In the genomic region with DNA sequence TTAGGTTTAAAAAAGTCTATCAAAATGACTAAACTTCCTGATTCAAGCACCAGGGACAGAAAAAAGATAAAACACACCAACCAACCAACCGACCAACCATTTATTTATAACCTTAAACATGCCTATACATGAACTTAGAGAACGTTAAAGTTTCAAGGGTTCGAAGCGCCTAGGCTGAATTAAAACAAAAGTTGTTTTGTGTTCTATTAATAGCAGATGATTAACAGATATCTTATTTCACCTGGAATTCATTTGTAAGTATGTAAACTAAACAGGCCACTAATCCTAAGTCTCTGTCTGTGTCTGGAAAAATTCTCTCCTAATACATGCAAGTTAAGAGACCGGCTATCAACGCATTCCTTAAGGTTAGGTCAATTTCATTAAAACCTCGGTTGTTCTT, we compare ENCODE assay signal across 10 cellular contexts. TPM values are rescaled to one million over a fixed set of nuclear protein-coding genes. Genes with fewer than 3 reads are reported as not detected.
DNase-seq lines count a peak whose midpoint lies in the region; ATAC-seq and TF ChIP-seq lines count a peak whose summit lies in the region.
"Had no signal": no experiment of that assay in that cellular context is flagged by ENCODE, and none has a peak within 500 bp of the region (broad histone marks: within the 10 kb centered on the region; RNA-seq: fewer than 3 reads in every experiment).

No MANE protein-coding gene starts in this region.

- H3K36me3 ChIP-seq in SJCRH30 (no peaks in the 10 kb centered on the region), gastrocnemius medialis (no peaks in the 10 kb centered on the region)

- H3K4me1 ChIP-seq in SJCRH30 (peaks cover 21% of the 10 kb centered on the region), gastrocnemius medialis (peaks cover 10 to 11% of the 10 kb centered on the region in 2 donors)

- H3K9me3 ChIP-seq in SJCRH30 (replicated peaks) = no peaks in the 10 kb centered on the region
- H3K9me3 ChIP-seq in gastrocnemius medialis = no peaks in the 10 kb centered on the region

- TF ChIP-seq CTCF in fibroblast of the aortic adventitia (IDR thresholded peaks at IDR 0.05; ENCODE audit: insufficient read depth, low read length) (no peak), gastrocnemius medialis (IDR thresholded peaks at IDR 0.05 in 4 of 5, conservative IDR thresholded peaks at IDR 0.05 in 1 of 5) (no peak)

- peak overlapping the region; percentile 58 for H3K4me3 ChIP-seq in SJCRH30
- no peak overlapping the region for H3K4me3 ChIP-seq in fibroblast of the aortic adventitia (ENCODE audit: low read depth, low read length)
- peak overlapping the region; percentile 2 to 53 (median 38) for H3K4me3 ChIP-seq in gastrocnemius medialis

- in situ Hi-C loops in gastrocnemius medialis (cut with MboI; ENCODE audit: low sequenced_read_pairs in 4 of 4) = no loop called here

- H3K27ac ChIP-seq in SJCRH30 (peak overlapping the region; percentile 78), gastrocnemius medialis (peak overlapping the region in 3 of 4 donors; percentile 25 to 67 (median 61))

- TF ChIP-seq POLR2A in gastrocnemius medialis (IDR thresholded peaks at IDR 0.05) = no peak

- intact Hi-C loops in gastrocnemius medialis (cut with DNase I; ENCODE audit: low total_unique reads) = no loop called here

- no peak for ATAC-seq in gastrocnemius medialis
- ATAC-seq in GM21786 (IDR thresholded peaks at IDR 0.05; ENCODE audit: unreplicated experiment) = no peak

- no peaks in the 10 kb centered on the region for H3K27me3 ChIP-seq in SJCRH30
- peaks cover 0 to 25% (median 20%) of the 10 kb centered on the region in 3 donors for H3K27me3 ChIP-seq in gastrocnemius medialis

- DNase-seq in NCI-H2029 treated with DMSO at 0.1 percent for 48 hours (lab: John Stamatoyannopoulos, UW) (peak; percentile 10), NCI-H2029 (lab: John Stamatoyannopoulos, UW) (no peak), SJCRH30 (peak in 1 of 2 experiments; percentile 41), fibroblast of the aortic adventitia (ENCODE audit: low read depth) (peak; percentile 35), gastrocnemius medialis (no peak), HuH-7 (ENCODE audit: low spot score) (no peak)
- DNase-seq in activated effector memory CD4-positive, alpha-beta T cell treated with Interleukin-2 at 50 U/mL for 16 hours = no peak
- DNase-seq: NCI-H748 treated with DMSO at 0.1 percent for 48 hours; stimulated activated CD4-positive, alpha-beta T cell treated with anti-CD3 and anti-CD28 coated beads, Interleukin-4, amount 100 ng/mL, for 24 hours had no signal

RNA-seq across cellular contexts. Expression of a gene that starts 1.4 kb away (rescaled TPM):
- 20.8 and 21.7 TPM in 2 replicates for total RNA-seq in SJCRH30 (2014; rRNA removed; shearing (Covaris generic))
- total RNA-seq in fibroblast of the aortic adventitia (ENCODE audit: low replicate concordance) (1.1 and 2.8 TPM in 2 replicates), gastrocnemius medialis (1 to 10 TPM in 2 of 4 donors, under 1 TPM in 2; 0.59 to 3.8 (median 1.2) TPM)

Comparison
In these comparisons a context has a peak if more than half of its experiments do, and no peak if none do; other contexts are left out.
1. DNase-seq: peak in NCI-H2029 treated with DMSO at 0.1 percent for 48 hours (single experiment) and fibroblast of the aortic adventitia (single experiment); none in NCI-H2029 (single experiment), gastrocnemius medialis (0 of 2), activated effector memory CD4-positive, alpha-beta T cell treated with Interleukin-2 at 50 U/mL for 16 hours (single experiment) and HuH-7 (single experiment).